In genomic region chr1:147073062-147073432, GRCh38 we compare ENCODE assay signal across 10 cellular contexts.
A peak's percentile ranks its signal among the peaks of the same experiment; 100 is the strongest.
DNase-seq lines count a peak whose midpoint lies in the region; ATAC-seq and TF ChIP-seq lines count a peak whose summit lies in the region.
"Had no signal": no experiment of that assay in that cellular context is flagged by ENCODE, and none has a peak within 500 bp of the region (broad histone marks: within the 10 kb centered on the region; RNA-seq: fewer than 3 reads in every experiment).

No MANE protein-coding gene starts in this region.

- H3K4me3 ChIP-seq in retinal pigment epithelial cell (ENCODE audit: low read length) = peak overlapping the region; percentile 35

- peaks cover 20% of the 10 kb centered on the region for H3K27me3 Mint-ChIP-seq in glutamatergic neuron (ENCODE audit: unreplicated experiment)

- peak; percentile 37 for DNase-seq in GM13976 (ENCODE audit: low spot score)
- DNase-seq in glutamatergic neuron = no peak
- DNase-seq in retinal pigment epithelial cell (ENCODE audit: low read depth) = no peak
- no peak for DNase-seq in DMS79 treated with DMSO at 0.1 percent for 48 hours (lab: John Stamatoyannopoulos, UW)
- no peak for DNase-seq in T-helper 9 cell
- no peak for DNase-seq in AG20443 (ENCODE audit: low spot score)
- DNase-seq: NCI-H446 had no signal

- in situ Hi-C loops in GM13976 (cut with MboI; ENCODE audit: low sequenced_read_pairs, unreplicated experiment) = no loop called here

- H3K4me3 Mint-ChIP-seq in glutamatergic neuron (ENCODE audit: unreplicated experiment) = peak overlapping the region; percentile 92

- H3K4me1 Mint-ChIP-seq in glutamatergic neuron (ENCODE audit: low read depth, unreplicated experiment) = peaks cover 2% of the 10 kb centered on the region

- no peak overlapping the region for H3K27ac Mint-ChIP-seq in glutamatergic neuron (ENCODE audit: unreplicated experiment)
- H3K27ac Mint-ChIP-seq: dendritic cell treated with granulocyte-macrophage colony-stimulating factor and Interleukin-4, amounts not matched to agents 40 ng/mL and 50 ng/mL, for 4 days had no signal

- peaks cover 25% of the 10 kb centered on the region for H3K36me3 Mint-ChIP-seq in glutamatergic neuron (ENCODE audit: unreplicated experiment)

- peak; percentile 42 for ATAC-seq in SK-N-SH treated with all-trans-retinoic acid at 6 μM for 48 hours
- ATAC-seq in HG02571 (IDR thresholded peaks at IDR 0.05; ENCODE audit: unreplicated experiment) = no peak

- no peak for TF ChIP-seq CTCF in GM13976 (IDR thresholded peaks at IDR 0.05; ENCODE audit: borderline replicate concordance, control extremely low read depth, extremely low read depth, insufficient read depth, missing control alignments)
- TF ChIP-seq CTCF in glutamatergic neuron (IDR thresholded peaks at IDR 0.05; ENCODE audit: partially characterized antibody, unreplicated experiment) = no peak
- TF ChIP-seq CTCF in retinal pigment epithelial cell (conservative IDR thresholded peaks at IDR 0.05; ENCODE audit: low read depth, low read length) = no peak

- peaks cover 7% of the 10 kb centered on the region for H3K9me3 Mint-ChIP-seq in glutamatergic neuron (ENCODE audit: unreplicated experiment)
- H3K9me3 Mint-ChIP-seq: dendritic cell treated with granulocyte-macrophage colony-stimulating factor and Interleukin-4, amounts not matched to agents 40 ng/mL and 50 ng/mL, for 4 days had no signal

TF ChIP-seq in SK-N-SH treated with all-trans-retinoic acid at 6 μM for 48 hours, 23 proteins besides CTCF, POLR2A, EP300 and RAD21:
- TF ChIP-seq, protein P1, sequence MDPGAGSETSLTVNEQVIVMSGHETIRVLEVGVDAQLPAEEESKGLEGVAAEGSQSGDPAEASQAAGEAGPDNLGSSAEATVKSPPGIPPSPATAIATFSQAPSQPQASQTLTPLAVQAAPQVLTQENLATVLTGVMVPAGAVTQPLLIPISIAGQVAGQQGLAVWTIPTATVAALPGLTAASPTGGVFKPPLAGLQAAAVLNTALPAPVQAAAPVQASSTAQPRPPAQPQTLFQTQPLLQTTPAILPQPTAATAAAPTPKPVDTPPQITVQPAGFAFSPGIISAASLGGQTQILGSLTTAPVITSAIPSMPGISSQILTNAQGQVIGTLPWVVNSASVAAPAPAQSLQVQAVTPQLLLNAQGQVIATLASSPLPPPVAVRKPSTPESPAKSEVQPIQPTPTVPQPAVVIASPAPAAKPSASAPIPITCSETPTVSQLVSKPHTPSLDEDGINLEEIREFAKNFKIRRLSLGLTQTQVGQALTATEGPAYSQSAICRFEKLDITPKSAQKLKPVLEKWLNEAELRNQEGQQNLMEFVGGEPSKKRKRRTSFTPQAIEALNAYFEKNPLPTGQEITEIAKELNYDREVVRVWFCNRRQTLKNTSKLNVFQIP (CRISPR knock-in tag; IDR thresholded peaks at IDR 0.05; ENCODE audit: borderline replicate concordance, low read depth) = no peak
- TF ChIP-seq ZNF8 (CRISPR knock-in tag; IDR thresholded peaks at IDR 0.05) (no peak), TCF4 (CRISPR knock-in tag; IDR thresholded peaks at IDR 0.05; ENCODE audit: borderline replicate concordance) (no peak), ESRRG (CRISPR knock-in tag; IDR thresholded peaks at IDR 0.05) (no peak), ZFP30 (CRISPR knock-in tag; IDR thresholded peaks at IDR 0.05) (no peak), PPARA (CRISPR knock-in tag; IDR thresholded peaks at IDR 0.05; ENCODE audit: borderline replicate concordance) (no peak)
